In the genomic region with DNA sequence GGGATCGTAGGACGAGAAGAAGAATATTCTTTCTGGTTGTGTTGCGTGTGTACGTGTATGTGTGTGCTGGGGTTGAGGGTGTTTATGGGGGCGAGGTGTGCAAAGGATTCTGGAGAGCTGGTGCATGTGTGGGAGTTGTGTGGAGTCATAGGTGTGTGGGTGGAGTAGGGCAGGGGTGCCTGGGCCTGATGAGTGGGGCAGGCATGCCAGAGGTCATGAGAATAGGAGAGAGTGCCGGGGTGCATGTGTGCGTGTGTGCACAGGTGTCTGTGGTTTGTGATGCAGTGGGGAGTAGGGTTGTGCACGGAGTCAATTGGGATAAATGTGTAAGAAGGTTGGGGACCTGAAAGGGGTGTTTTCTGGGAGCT, we compare ENCODE assay signal across 6 cellular contexts. TPM values are rescaled to one million over a fixed set of nuclear protein-coding genes. Genes with fewer than 3 reads are reported as not detected.
A peak's percentile ranks its signal among the peaks of the same experiment; 100 is the strongest.
DNase-seq lines count a peak whose midpoint lies in the region; ATAC-seq and TF ChIP-seq lines count a peak whose summit lies in the region.

No MANE protein-coding gene starts in this region.

- H3K4me1 ChIP-seq in cardiac muscle cell (ENCODE audit: low read depth) (no peaks in the 10 kb centered on the region), iPS-18a (ENCODE audit: control insufficient read depth, low read depth, low read length) (peaks cover 6% of the 10 kb centered on the region), transverse colon (peaks cover 5 to 35% (median 21%) of the 10 kb centered on the region in 4 donors)

- ATAC-seq in Right ventricle myocardium inferior = no peak

- WGBS in transverse colon (ENCODE audit: low coverage in 1 of 2), 2 donors = 56 to 69% methylated on average over 8 of the region's 8 CpGs

- no peak for DNase-seq in cardiac muscle cell (ENCODE audit: low read depth in 1 of 2, low spot score in 1 of 2)
- DNase-seq in Right ventricle myocardium inferior (ENCODE audit: missing footprints) = no peak
- no peak for DNase-seq in transverse colon
- no peak for DNase-seq in NK-92 (lab: John Stamatoyannopoulos, UW; ENCODE audit: unreplicated experiment)
- DNase-seq in anterior cingulate cortex (lab: John Stamatoyannopoulos, UW) = no peak

- H3K4me3 ChIP-seq in cardiac muscle cell = peak overlapping the region; percentile 58
- peak overlapping the region; percentile 70 for H3K4me3 ChIP-seq in iPS-18a (ENCODE audit: low read length)
- peak overlapping the region; percentile 48 to 70 (median 52) for H3K4me3 ChIP-seq in transverse colon

- H3K9me3 ChIP-seq in cardiac muscle cell (ENCODE audit: low read depth) = no peaks in the 10 kb centered on the region
- H3K9me3 ChIP-seq in iPS-18a (ENCODE audit: control insufficient read depth, low read depth, low read length) = no peaks in the 10 kb centered on the region
- H3K9me3 ChIP-seq in transverse colon = no peaks in the 10 kb centered on the region

- in situ Hi-C loops in transverse colon (cut with MboI; ENCODE audit: low pct_ligation_motif_present in 1 of 4, low pct_unique_long_range_greater_than_20kb in 1 of 4, low sequenced_read_pairs in 3 of 4) = no loop called here

- no peak for TF ChIP-seq POLR2A in transverse colon (IDR thresholded peaks at IDR 0.05)

- TF ChIP-seq CTCF in cardiac muscle cell (IDR thresholded peaks at IDR 0.05; ENCODE audit: low read depth, low read length) = no peak
- no peak for TF ChIP-seq CTCF in transverse colon (IDR thresholded peaks at IDR 0.05)

- H3K36me3 ChIP-seq in cardiac muscle cell (no peaks in the 10 kb centered on the region), iPS-18a (ENCODE audit: control insufficient read depth, low read depth, low read length) (no peaks in the 10 kb centered on the region), transverse colon (no peaks in the 10 kb centered on the region)

- TF ChIP-seq EP300 in transverse colon (IDR thresholded peaks at IDR 0.05; ENCODE audit: low read depth) = no peak

- peak overlapping the region; percentile 8 for H3K9ac ChIP-seq in iPS-18a (ENCODE audit: low read length)

- no peak overlapping the region for H3K27ac ChIP-seq in cardiac muscle cell
- no peak overlapping the region for H3K27ac ChIP-seq in iPS-18a (ENCODE audit: low read length)
- peak overlapping the region; percentile 71 to 87 (median 72) for H3K27ac ChIP-seq in transverse colon

- H3K27me3 ChIP-seq in cardiac muscle cell (no peaks in the 10 kb centered on the region), iPS-18a (ENCODE audit: control insufficient read depth, insufficient read depth, low read length) (peaks cover 8% of the 10 kb centered on the region), transverse colon (no peaks in the 10 kb centered on the region)

- intact Hi-C loops in Right ventricle myocardium inferior (cut with DNase I) = no loop called here
- intact Hi-C loops in transverse colon (cut with DNase I; ENCODE audit: low total_unique reads) = no loop called here

RNA-seq across cellular contexts. Expression of a gene that starts 0.6 kb away (rescaled TPM):
- total RNA-seq in cardiac muscle cell = 16.8 and 21.8 TPM in 2 replicates
- polyA plus RNA-seq in cardiac muscle cell = 14.5 and 18.1 TPM in 2 replicates
- total RNA-seq in Right ventricle myocardium inferior = 3.8 TPM
- 10 to 100 TPM in 1 of 4 donors, 1 to 10 TPM in 2, not detected in 1; 4.8 to 11.4 (median 9.4) TPM for total RNA-seq in transverse colon

RNA-seq across cellular contexts. Expression of a gene that starts 13.0 kb away (rescaled TPM):
- 5.3 and 7.8 TPM in 2 replicates for total RNA-seq in cardiac muscle cell
- 10.8 and 10.9 TPM in 2 replicates for polyA plus RNA-seq in cardiac muscle cell
- 3.2 TPM for total RNA-seq in Right ventricle myocardium inferior
- total RNA-seq in transverse colon = 1 to 10 TPM in 2 of 4 donors, not detected in 2; 6.4 to 9.3 TPM

RNA-seq across cellular contexts. Expression of a gene that starts 20.2 kb away (rescaled TPM):
- total RNA-seq in cardiac muscle cell (24.5 and 31.4 TPM in 2 replicates), Right ventricle myocardium inferior (17.1 TPM), transverse colon (10 to 100 TPM in 3 of 4 donors, 1 to 10 TPM in 1; 4.0 to 20.6 (median 10.8) TPM)
- 40.6 and 53.0 TPM in 2 replicates for polyA plus RNA-seq in cardiac muscle cell

RNA-seq across cellular contexts. Expression of a gene that starts 20.6 kb away (rescaled TPM):
- 127 and 166 TPM in 2 replicates for total RNA-seq in cardiac muscle cell
- polyA plus RNA-seq in cardiac muscle cell = 151 and 200 TPM in 2 replicates
- total RNA-seq in Right ventricle myocardium inferior = 44.9 TPM
- total RNA-seq in transverse colon = 10 to 100 TPM; 12.0 to 29.9 (median 20.9) TPM

RNA-seq across cellular contexts. Expression of a gene that starts 23.3 kb away (rescaled TPM):
- total RNA-seq in cardiac muscle cell = 19.4 and 32.6 TPM in 2 replicates
- 34.8 and 52.3 TPM in 2 replicates for polyA plus RNA-seq in cardiac muscle cell
- total RNA-seq in Right ventricle myocardium inferior = 15.0 TPM
- total RNA-seq in transverse colon = 10 to 100 TPM in 2 of 4 donors, 1 to 10 TPM in 2; 4.4 to 30.3 (median 9.7) TPM

Comparison
In these comparisons a context has a peak if more than half of its experiments do, and no peak if none do; other contexts are left out.
1. H3K27ac ChIP-seq: peak in transverse colon (4 of 4); none in cardiac muscle cell (single experiment) and iPS-18a (single experiment).
2. Peak in every context shown above with its lines, with median percentiles within 50 percentile points of each other: H3K4me3 ChIP-seq.